In the genomic region with DNA sequence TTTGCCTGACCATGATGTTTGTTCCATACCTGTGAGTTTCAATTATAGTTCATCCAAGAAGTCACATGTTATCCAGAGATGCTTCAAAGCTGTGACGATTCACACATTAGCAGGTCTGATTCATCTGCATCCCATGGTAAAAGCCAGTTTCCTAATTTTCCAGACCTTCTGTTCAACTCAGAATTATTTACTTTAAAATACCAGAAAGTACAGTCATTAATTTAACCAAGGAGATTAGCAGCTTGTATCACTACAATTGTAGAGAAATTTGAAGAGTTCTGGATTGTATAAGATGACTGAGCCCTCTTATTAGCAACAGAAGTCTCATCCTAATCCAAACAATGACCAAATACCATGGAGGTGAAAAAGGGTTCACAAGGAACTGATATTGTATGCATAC, we compare ENCODE assay signal across 19 cellular contexts.
DNase-seq lines count a peak whose midpoint lies in the region; ATAC-seq and TF ChIP-seq lines count a peak whose summit lies in the region.
"Had no signal": no experiment of that assay in that cellular context is flagged by ENCODE, and none has a peak within 500 bp of the region (broad histone marks: within the 10 kb centered on the region; RNA-seq: fewer than 3 reads in every experiment).

No MANE protein-coding gene starts in this region.

- H3K27ac ChIP-seq in foreskin keratinocyte (no peak overlapping the region), trophoblast cell (ENCODE audit: low read depth, low read length) (no peak overlapping the region)
- H3K27ac ChIP-seq: HL-60, upper lobe of right lung had no signal

- H3K4me2 ChIP-seq in trophoblast cell (ENCODE audit: low read length) = no peak overlapping the region

- ATAC-seq in foreskin keratinocyte = no peak
- ATAC-seq in GM19455 (IDR thresholded peaks at IDR 0.05; ENCODE audit: unreplicated experiment) = no peak
- ATAC-seq in GM21423 (IDR thresholded peaks at IDR 0.05; ENCODE audit: unreplicated experiment) = no peak
- ATAC-seq: stimulated activated memory B cell treated with anti-CD40 and anti-IgM and Interleukin-4, amounts not matched to agents 10 μg/mL and 1 μg/mL and 100 μg/mL, for 72 hours; upper lobe of right lung; WTC11 had no signal

- no peak overlapping the region for H2BK120ac ChIP-seq in trophoblast cell (ENCODE audit: insufficient read depth, low read length, poor library complexity)

- no peak overlapping the region for H3K18ac ChIP-seq in trophoblast cell (ENCODE audit: low read length)

- H4K12ac ChIP-seq in trophoblast cell (ENCODE audit: low read depth, low read length) = no peak overlapping the region

- H3K4me1 ChIP-seq in foreskin keratinocyte = peaks cover 13% of the 10 kb centered on the region
- H3K4me1 ChIP-seq in trophoblast cell (ENCODE audit: control insufficient read depth in 1 of 2, insufficient read depth in 2 of 2, low read length in 2 of 2) = peaks cover 0 to 4% of the 10 kb centered on the region in 2 experiments
- H3K4me1 ChIP-seq: Caco-2, HAP-1, upper lobe of right lung had no signal

- no CpG with 5 or more reads among the region's 1 CpG for WGBS in trophoblast cell (ENCODE audit: extremely low coverage, insufficient coverage, insufficient read length)

- no peak overlapping the region for H2BK12ac ChIP-seq in trophoblast cell (ENCODE audit: low read length)

- H3K14ac ChIP-seq in trophoblast cell (ENCODE audit: low read length) = no peak overlapping the region

- no peaks in the 10 kb centered on the region for H3K9me3 ChIP-seq in trophoblast cell (ENCODE audit: insufficient read depth, low read depth, low read length)
- H3K9me3 ChIP-seq: Caco-2, HAP-1, upper lobe of right lung had no signal

- TF ChIP-seq CTCF in HFF-Myc (IDR thresholded peaks at IDR 0.05; ENCODE audit: low read depth, low read length, missing control alignments) (no peak), astrocyte of the spinal cord (IDR thresholded peaks at IDR 0.05; ENCODE audit: low read depth, low read length) (no peak), foreskin keratinocyte (conservative IDR thresholded peaks at IDR 0.05) (no peak)

- no peak overlapping the region for H3K4me3 ChIP-seq in HFF-Myc (replicated peaks; ENCODE audit: low read depth, low read length)
- H3K4me3 ChIP-seq in astrocyte of the spinal cord (ENCODE audit: low read depth, low read length) = no peak overlapping the region
- H3K4me3 ChIP-seq in trophoblast cell (ENCODE audit: low read depth, low read length) = no peak overlapping the region
- H3K4me3 ChIP-seq: HAP-1, upper lobe of right lung had no signal

- H3K36me3 ChIP-seq in trophoblast cell (ENCODE audit: control insufficient read depth in 1 of 2, insufficient read depth in 2 of 2, low read length in 2 of 2) = no peaks in the 10 kb centered on the region
- H3K36me3 ChIP-seq: HAP-1, upper lobe of right lung had no signal

- no peak overlapping the region for H3K23ac ChIP-seq in trophoblast cell (ENCODE audit: low read length)

- no peak overlapping the region for H2AK5ac ChIP-seq in trophoblast cell (ENCODE audit: low read length)

- no peak overlapping the region for H3K4ac ChIP-seq in trophoblast cell (ENCODE audit: low read depth, low read length)

- H3K79me1 ChIP-seq in trophoblast cell (ENCODE audit: low read length) = no peaks in the 10 kb centered on the region

- H2BK5ac ChIP-seq in trophoblast cell (ENCODE audit: low read depth, low read length, poor library complexity) = no peak overlapping the region

- no peaks in the 10 kb centered on the region for H3K79me2 ChIP-seq in trophoblast cell (ENCODE audit: control insufficient read depth, insufficient read depth, low read length, poor library complexity)

- H4K91ac ChIP-seq in trophoblast cell (ENCODE audit: low read depth, low read length) = no peak overlapping the region

- H4K8ac ChIP-seq in trophoblast cell (ENCODE audit: low read depth, low read length) = no peak overlapping the region

- H3K9ac ChIP-seq in trophoblast cell (ENCODE audit: low read length) = no peak overlapping the region

- in situ Hi-C loops in astrocyte of the spinal cord (cut with HindIII; ENCODE audit: low sequenced_read_pairs) = no loop called here

- H3K27me3 ChIP-seq in foreskin keratinocyte (no peaks in the 10 kb centered on the region), trophoblast cell (ENCODE audit: insufficient read depth, low read length) (no peaks in the 10 kb centered on the region)
- H3K27me3 ChIP-seq: upper lobe of right lung had no signal

- H2AFZ ChIP-seq in trophoblast cell (ENCODE audit: insufficient read depth, low read length, poor library complexity) = no peak overlapping the region

- DNase-seq in A172 (ENCODE audit: low spot score) = peak; percentile 20
- DNase-seq in HFF-Myc (ENCODE audit: extremely low read depth, low read depth) = peak; percentile 41
- peak; percentile 50 for DNase-seq in astrocyte of the spinal cord (ENCODE audit: low read depth, low spot score)
- peak; percentile 39 to 56 for DNase-seq in foreskin keratinocyte
- no peak for DNase-seq in trophoblast cell
- no peak for DNase-seq in T-helper 2 cell
- DNase-seq: 8988T; activated naive CD4-positive, alpha-beta T cell treated with anti-CD3 and anti-CD28 coated beads, Interleukin-2, amount 10 ng/mL, durations not matched to agents 7 days and 5 days; Caco-2; NCI-H1694; NCI-H524; OCI-M1; upper lobe of right lung had no signal

Comparison
In these comparisons a context has a peak if more than half of its experiments do, and no peak if none do; other contexts are left out.
1. DNase-seq: peak in A172 (single experiment), HFF-Myc (single experiment), astrocyte of the spinal cord (single experiment) and foreskin keratinocyte (2 of 2); none in trophoblast cell (0 of 2) and T-helper 2 cell (0 of 5).